ENCODE assay signal across 38 cellular contexts in the genomic region with DNA sequence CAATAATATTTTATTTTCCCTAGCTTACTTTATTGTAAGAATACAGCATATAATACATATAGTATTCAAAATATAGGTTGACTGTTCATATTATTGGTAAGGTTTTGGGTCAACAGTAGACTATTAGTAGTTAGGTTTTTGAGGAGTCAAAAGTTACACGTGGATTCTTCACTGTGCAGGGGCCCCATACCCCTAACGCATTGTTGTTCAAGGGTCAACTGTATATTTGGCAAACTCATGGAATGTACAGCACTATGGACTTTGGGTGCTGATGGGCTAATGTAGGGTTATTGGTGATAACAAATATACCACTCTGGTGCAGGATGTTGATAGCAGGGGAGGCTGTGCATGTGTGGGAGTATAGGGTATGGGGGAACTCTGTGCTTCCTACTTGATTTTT.
"Had no signal": no experiment of that assay in that cellular context is flagged by ENCODE, and none has a peak within 500 bp of the region (broad histone marks: within the 10 kb centered on the region; RNA-seq: fewer than 3 reads in every experiment).

No MANE protein-coding gene starts in this region.

- H3K36me3 Mint-ChIP-seq: activated CD8-positive, alpha-beta memory T cell treated with anti-CD3 and anti-CD28 coated beads, Interleukin-2, amount 10 ng/mL, durations not matched to agents 7 days and 5 days; activated naive CD4-positive, alpha-beta T cell treated with anti-CD3 and anti-CD28 coated beads, Interleukin-2, amount 50 U/mL, for 72 hours; activated naive CD8-positive, alpha-beta T cell treated with anti-CD3 and anti-CD28 coated beads for 36 hours; WTC11 had no signal

- ATAC-seq: activated CD4-positive, alpha-beta T cell treated with anti-CD3 and anti-CD28 coated beads for 36 hours; activated CD4-positive, CD25-positive, alpha-beta regulatory T cell treated with anti-CD3 and anti-CD28 coated beads, Interleukin-2, amount 50 U/mL, for 24 hours; activated CD8-positive, alpha-beta memory T cell treated with anti-CD3 and anti-CD28 coated beads, Interleukin-2, amount 10 ng/mL, durations not matched to agents 7 days and 5 days; activated CD8-positive, alpha-beta T cell treated with anti-CD3 and anti-CD28 coated beads, Interleukin-2, amount 10 ng/mL, durations not matched to agents 7 days and 5 days; activated naive CD4-positive, alpha-beta T cell treated with anti-CD3 and anti-CD28 coated beads, Interleukin-2, amount 50 U/mL, for 72 hours; activated T-helper 17 cell treated with anti-CD3 and anti-CD28 coated beads, Interleukin-2, amount 50 U/mL, for 72 hours; body of pancreas; WTC11 had no signal

- H3K4me3 Mint-ChIP-seq: activated CD4-positive, alpha-beta memory T cell treated with anti-CD3 and anti-CD28 coated beads, Interleukin-2, amount 10 ng/mL, durations not matched to agents 7 days and 5 days; activated CD4-positive, alpha-beta T cell treated with anti-CD3 and anti-CD28 coated beads for 36 hours; activated CD4-positive, alpha-beta T cell treated with anti-CD3 and anti-CD28 coated beads, Interleukin-2, amount 10 ng/mL, durations not matched to agents 7 days and 5 days; activated CD8-positive, alpha-beta memory T cell treated with anti-CD3 and anti-CD28 coated beads, Interleukin-2, amount 10 ng/mL, durations not matched to agents 7 days and 5 days; activated CD8-positive, alpha-beta T cell treated with anti-CD3 and anti-CD28 coated beads, Interleukin-2, amount 10 ng/mL, durations not matched to agents 7 days and 5 days; activated naive CD4-positive, alpha-beta T cell treated with anti-CD3 and anti-CD28 coated beads for 36 hours; activated naive CD8-positive, alpha-beta T cell treated with anti-CD3 and anti-CD28 coated beads for 36 hours; activated T-cell treated with anti-CD3 and anti-CD28 coated beads, Interleukin-2, amount 50 U/mL, for 24 hours; activated T-helper 1 cell treated with anti-CD3 and anti-CD28 coated beads, Interleukin-12 subunit alpha, Interleukin-12 subunit beta, Interleukin-2, Interleukin-4 antibody, amounts not matched to agents 30 ng/mL and 10 ng/mL and 1 ng/mL, durations not matched to agents 14 hours and 24 hours and 36 hours; activated T-helper 17 cell treated with anti-CD3 and anti-CD28 coated beads, Interleukin-2, amount 50 U/mL, for 72 hours; T-helper 1 cell treated with Interleukin-12 subunit alpha and Interleukin-12 subunit beta and Interleukin-4 antibody, amounts not matched to agents 30 μg/mL and 1 μg/mL, for 36 hours; T-helper 2 cell treated with Interferon-gamma antibody and Interleukin-4, amounts not matched to agents 5 μg/mL and 100 μg/mL, for 36 hours; WTC11 had no signal

- H3K36me3 ChIP-seq: adrenal gland, brain microvascular endothelial cell, breast epithelium, WERI-Rb-1 had no signal

- H3K9me3 ChIP-seq: adrenal gland, body of pancreas, breast epithelium had no signal

- H3K9me3 Mint-ChIP-seq: activated CD4-positive, alpha-beta memory T cell treated with anti-CD3 and anti-CD28 coated beads, Interleukin-2, amount 10 ng/mL, durations not matched to agents 7 days and 5 days; activated CD4-positive, alpha-beta T cell treated with anti-CD3 and anti-CD28 coated beads, Interleukin-2, amount 10 ng/mL, durations not matched to agents 7 days and 5 days; activated naive CD4-positive, alpha-beta T cell treated with anti-CD3 and anti-CD28 coated beads for 36 hours; activated naive CD4-positive, alpha-beta T cell treated with anti-CD3 and anti-CD28 coated beads, Interleukin-2, amount 50 U/mL, for 72 hours; activated naive CD8-positive, alpha-beta T cell treated with anti-CD3 and anti-CD28 coated beads for 36 hours; activated T-helper 1 cell treated with anti-CD3 and anti-CD28 coated beads, Interleukin-12 subunit alpha, Interleukin-12 subunit beta, Interleukin-2, Interleukin-4 antibody, amounts not matched to agents 30 ng/mL and 10 ng/mL and 1 ng/mL, durations not matched to agents 14 hours and 24 hours and 36 hours; activated T-helper 17 cell treated with anti-CD3 and anti-CD28 coated beads, Interleukin-2, amount 50 U/mL, for 72 hours; T-helper 1 cell treated with Interleukin-12 subunit alpha and Interleukin-12 subunit beta and Interleukin-4 antibody, amounts not matched to agents 30 μg/mL and 1 μg/mL, for 36 hours; T-helper 2 cell treated with Interferon-gamma antibody and Interleukin-4, amounts not matched to agents 5 μg/mL and 100 μg/mL, for 36 hours; WTC11 had no signal

- DNase-seq: activated CD4-positive, alpha-beta memory T cell treated with anti-CD3 and anti-CD28 coated beads, Interleukin-2, amount 10 ng/mL, durations not matched to agents 7 days and 5 days; activated CD4-positive, alpha-beta T cell treated with anti-CD3 and anti-CD28 coated beads for 1 hour; activated CD4-positive, alpha-beta T cell treated with anti-CD3 and anti-CD28 coated beads for 36 hours; activated CD4-positive, alpha-beta T cell treated with anti-CD3 and anti-CD28 coated beads for 48 hours; activated CD4-positive, alpha-beta T cell treated with anti-CD3 and anti-CD28 coated beads, Interleukin-2, amount 10 ng/mL, durations not matched to agents 7 days and 5 days; activated CD4-positive, alpha-beta T cell treated with anti-CD3 and anti-CD28 coated beads, Interleukin-2, amount 50 U/mL, for 48 hours; activated CD4-positive, CD25-positive, alpha-beta regulatory T cell; activated CD8-positive, alpha-beta memory T cell treated with anti-CD3 and anti-CD28 coated beads for 24 hours; activated CD8-positive, alpha-beta memory T cell treated with anti-CD3 and anti-CD28 coated beads, Interleukin-2, amount 10 ng/mL, durations not matched to agents 7 days and 5 days; activated CD8-positive, alpha-beta memory T cell treated with anti-CD3 and anti-CD28 coated beads, Interleukin-2, amount 50 U/mL, for 48 hours; activated CD8-positive, alpha-beta T cell treated with anti-CD3 and anti-CD28 coated beads, Interleukin-2, amount 10 ng/mL, durations not matched to agents 7 days and 5 days; activated effector memory CD4-positive, alpha-beta T cell treated with anti-CD3 and anti-CD28 coated beads, Interleukin-2, amount 50 U/mL, for 16 hours; activated gamma-delta T cell treated with Interleukin-2 at 50 U/mL for 16 hours; activated naive CD4-positive, alpha-beta T cell; activated naive CD4-positive, alpha-beta T cell treated with anti-CD3 and anti-CD28 coated beads for 36 hours; activated naive CD4-positive, alpha-beta T cell treated with anti-CD3 and anti-CD28 coated beads, Interleukin-2, amount 50 U/mL, for 16 hours; activated naive CD8-positive, alpha-beta T cell treated with anti-CD3 and anti-CD28 coated beads for 36 hours; activated T-cell treated with anti-CD3 and anti-CD28 coated beads, Interleukin-2, amount 50 U/mL, for 24 hours; activated T-cell treated with anti-CD3 and anti-CD28 coated beads, Interleukin-2, amount 50 U/mL, for 48 hours; adrenal gland; amniotic stem cell; aorta; body of pancreas; brain microvascular endothelial cell; central memory CD4-positive, alpha-beta T cell; T-helper 1 cell; T-helper 2 cell; T-helper 9 cell; WERI-Rb-1 had no signal

- FAIRE-seq: astrocyte had no signal

- H3K4me1 ChIP-seq: adrenal gland, body of pancreas, breast epithelium had no signal

- H3K27ac Mint-ChIP-seq: activated CD4-positive, alpha-beta memory T cell treated with anti-CD3 and anti-CD28 coated beads, Interleukin-2, amount 10 ng/mL, durations not matched to agents 7 days and 5 days; activated CD4-positive, alpha-beta T cell treated with anti-CD3 and anti-CD28 coated beads for 36 hours; activated CD4-positive, alpha-beta T cell treated with anti-CD3 and anti-CD28 coated beads, Interleukin-2, amount 10 ng/mL, durations not matched to agents 7 days and 5 days; activated CD8-positive, alpha-beta memory T cell treated with anti-CD3 and anti-CD28 coated beads, Interleukin-2, amount 10 ng/mL, durations not matched to agents 7 days and 5 days; activated CD8-positive, alpha-beta T cell treated with anti-CD3 and anti-CD28 coated beads, Interleukin-2, amount 10 ng/mL, durations not matched to agents 7 days and 5 days; activated naive CD4-positive, alpha-beta T cell treated with anti-CD3 and anti-CD28 coated beads for 36 hours; activated naive CD4-positive, alpha-beta T cell treated with anti-CD3 and anti-CD28 coated beads, Interleukin-2, amount 50 U/mL, for 72 hours; activated naive CD8-positive, alpha-beta T cell treated with anti-CD3 and anti-CD28 coated beads for 36 hours; activated T-cell treated with anti-CD3 and anti-CD28 coated beads, Interleukin-2, amount 50 U/mL, for 24 hours; activated T-helper 1 cell treated with anti-CD3 and anti-CD28 coated beads, Interleukin-12 subunit alpha, Interleukin-12 subunit beta, Interleukin-2, Interleukin-4 antibody, amounts not matched to agents 30 ng/mL and 10 ng/mL and 1 ng/mL, durations not matched to agents 14 hours and 24 hours and 36 hours; activated T-helper 17 cell treated with anti-CD3 and anti-CD28 coated beads, Interleukin-2, amount 50 U/mL, for 72 hours; T-helper 1 cell treated with Interleukin-12 subunit alpha and Interleukin-12 subunit beta and Interleukin-4 antibody, amounts not matched to agents 30 μg/mL and 1 μg/mL, for 36 hours; T-helper 2 cell treated with Interferon-gamma antibody and Interleukin-4, amounts not matched to agents 5 μg/mL and 100 μg/mL, for 36 hours; WTC11 had no signal

- H3K27ac ChIP-seq: adrenal gland, body of pancreas, brain microvascular endothelial cell, breast epithelium, WERI-Rb-1 had no signal

- H3K4me1 Mint-ChIP-seq: activated CD4-positive, alpha-beta memory T cell treated with anti-CD3 and anti-CD28 coated beads, Interleukin-2, amount 10 ng/mL, durations not matched to agents 7 days and 5 days; activated CD4-positive, alpha-beta T cell treated with anti-CD3 and anti-CD28 coated beads for 36 hours; activated CD4-positive, alpha-beta T cell treated with anti-CD3 and anti-CD28 coated beads, Interleukin-2, amount 10 ng/mL, durations not matched to agents 7 days and 5 days; activated CD8-positive, alpha-beta memory T cell treated with anti-CD3 and anti-CD28 coated beads, Interleukin-2, amount 10 ng/mL, durations not matched to agents 7 days and 5 days; activated naive CD8-positive, alpha-beta T cell treated with anti-CD3 and anti-CD28 coated beads for 36 hours; activated T-helper 17 cell treated with anti-CD3 and anti-CD28 coated beads, Interleukin-2, amount 50 U/mL, for 72 hours had no signal

- H3K27me3 ChIP-seq: adrenal gland, body of pancreas, brain microvascular endothelial cell, breast epithelium had no signal

- H3K4me3 ChIP-seq: adrenal gland, body of pancreas, breast epithelium had no signal
